In genomic region chr1:100834779-100835645, GRCh38 we compare ENCODE assay signal across 8 cellular contexts. TPM values are rescaled to one million over a fixed set of nuclear protein-coding genes. Genes with fewer than 3 reads are reported as not detected.
DNase-seq lines count a peak whose midpoint lies in the region; ATAC-seq and TF ChIP-seq lines count a peak whose summit lies in the region.

No MANE protein-coding gene starts in this region.

- TF ChIP-seq CTCF in heart left ventricle (IDR thresholded peaks at IDR 0.05): peak in 11 of 12 donors; percentile 10 to 47 (median 21)

- no peak overlapping the region for H3K4me3 Mint-ChIP-seq in activated T-helper 17 cell treated with anti-CD3 and anti-CD28 coated beads, Interleukin-2, amount 50 U/mL, for 72 hours

- H3K4me3 ChIP-seq in heart left ventricle: no peak overlapping the region
- H3K4me3 ChIP-seq in right cardiac atrium (ENCODE audit: low read length): no peak overlapping the region

- ATAC-seq in heart left ventricle (no peak), right cardiac atrium (no peak), HG02938 (IDR thresholded peaks at IDR 0.05; ENCODE audit: unreplicated experiment) (peak; percentile 45)
- ATAC-seq in activated T-helper 17 cell treated with anti-CD3 and anti-CD28 coated beads, Interleukin-2, amount 50 U/mL, for 72 hours (replicated peaks): no peak

- H3K27me3 ChIP-seq in heart left ventricle (no peaks in the 10 kb centered on the region), right cardiac atrium (ENCODE audit: control insufficient read depth, insufficient read depth) (no peaks in the 10 kb centered on the region)

- peaks cover 0 to 20% (median 0%) of the 10 kb centered on the region in 12 donors for H3K4me1 ChIP-seq in heart left ventricle
- H3K4me1 ChIP-seq in right cardiac atrium (ENCODE audit: control insufficient read depth, insufficient read depth, low read length): peaks cover 2% of the 10 kb centered on the region

- no peak overlapping the region for H3K27ac Mint-ChIP-seq in activated T-helper 17 cell treated with anti-CD3 and anti-CD28 coated beads, Interleukin-2, amount 50 U/mL, for 72 hours

- H3K27ac ChIP-seq in heart left ventricle (peak overlapping the region in 2 of 12 donors; percentile 51 to 61), right cardiac atrium (ENCODE audit: low read length) (no peak overlapping the region)

- intact Hi-C loops in heart left ventricle (cut with DNase I) (loop anchor here in 2 of 10 donors (2.0 kb wide), 1 partner anchor 32 kb away; no protein-coding TSS in a partner anchor), right cardiac atrium (cut with DNase I) (no loop called here)

- H3K9me3 ChIP-seq in heart left ventricle: peaks cover 0 to 3% (median 0%) of the 10 kb centered on the region in 12 donors
- no peaks in the 10 kb centered on the region for H3K9me3 ChIP-seq in right cardiac atrium (ENCODE audit: control insufficient read depth, low read length)

- WGBS in heart left ventricle, 4 donors: 82 to 85% (median 83%) methylated on average over 5 of the region's 5 CpGs
- 80% methylated on average over 5 of the region's 5 CpGs for WGBS in right cardiac atrium

- no peaks in the 10 kb centered on the region for H3K27me3 Mint-ChIP-seq in activated T-helper 17 cell treated with anti-CD3 and anti-CD28 coated beads, Interleukin-2, amount 50 U/mL, for 72 hours

- H3K36me3 Mint-ChIP-seq in activated T-helper 17 cell treated with anti-CD3 and anti-CD28 coated beads, Interleukin-2, amount 50 U/mL, for 72 hours (ENCODE audit: low read depth): no peaks in the 10 kb centered on the region

- TF ChIP-seq POLR2A in heart left ventricle (IDR thresholded peaks at IDR 0.05): no peak

- DNase-seq in heart left ventricle (no peak), right cardiac atrium (no peak), SW480 (ENCODE audit: low spot score) (peak; percentile 14), lung microvascular endothelial cell (ENCODE audit: low read depth in 2 of 2) (peak; percentile 16 to 24), cortex of kidney (lab: John Stamatoyannopoulos, UW) (no peak)
- no peak for DNase-seq in stimulated activated CD4-positive, alpha-beta T cell treated with anti-CD3 and anti-CD28 coated beads, Interleukin-12 subunit alpha, Interleukin-12 subunit beta, amount 100 ng/mL, for 4 hours

- H3K9me3 Mint-ChIP-seq in activated T-helper 17 cell treated with anti-CD3 and anti-CD28 coated beads, Interleukin-2, amount 50 U/mL, for 72 hours: no peaks in the 10 kb centered on the region

- H3K36me3 ChIP-seq in heart left ventricle: no peaks in the 10 kb centered on the region

- H3K4me1 Mint-ChIP-seq in activated T-helper 17 cell treated with anti-CD3 and anti-CD28 coated beads, Interleukin-2, amount 50 U/mL, for 72 hours: peaks cover 12% of the 10 kb centered on the region

RNA-seq across cellular contexts. Expression of gene EXTL2, which starts 59.6 kb away (rescaled TPM):
- total RNA-seq in heart left ventricle (1 to 10 TPM; 5.4 to 9.6 (median 8.5) TPM), right cardiac atrium (10 to 100 TPM in 2 of 4 donors, 1 to 10 TPM in 2; 8.9 to 12.0 (median 10.3) TPM), lung microvascular endothelial cell (10.9 and 11.8 TPM in 2 replicates)
- polyA plus RNA-seq in heart left ventricle (1 to 10 TPM; 5.4 to 6.7 TPM), right cardiac atrium (7.6 TPM)
- total RNA-seq in activated T-helper 17 cell treated with anti-CD3 and anti-CD28 coated beads, Interleukin-2, amount 50 U/mL, for 72 hours: 1 to 10 TPM; 5.9 to 6.0 TPM

Comparison
In these comparisons a context has a peak if more than half of its experiments do, and no peak if none do; other contexts are left out.
1. DNase-seq: peak in SW480 (single experiment) and lung microvascular endothelial cell (2 of 2); none in heart left ventricle (0 of 5), right cardiac atrium (0 of 3), cortex of kidney (single experiment) and stimulated activated CD4-positive, alpha-beta T cell treated with anti-CD3 and anti-CD28 coated beads, Interleukin-12 subunit alpha, Interleukin-12 subunit beta, amount 100 ng/mL, for 4 hours (single experiment).